9 cellular contexts compared by ENCODE assay signal in genomic region chr2:106572541-106573148, GRCh38.
DNase-seq lines count a peak whose midpoint lies in the region; ATAC-seq and TF ChIP-seq lines count a peak whose summit lies in the region.
"Had no signal": no experiment of that assay in that cellular context is flagged by ENCODE, and none has a peak within 500 bp of the region (broad histone marks: within the 10 kb centered on the region; RNA-seq: fewer than 3 reads in every experiment).

No MANE protein-coding gene starts in this region.

- TF ChIP-seq CTCF in AG10803 (conservative IDR thresholded peaks at IDR 0.05; ENCODE audit: low read length) (peak; percentile 41), GM10248 (IDR thresholded peaks at IDR 0.05; ENCODE audit: control extremely low read depth, extremely low read depth, low read depth, missing control alignments) (peak; percentile 35), kidney epithelial cell (IDR thresholded peaks at IDR 0.05; ENCODE audit: insufficient read depth, low read length, poor library complexity, severe bottlenecking) (peak; percentile 66), thyroid gland (IDR thresholded peaks at IDR 0.05) (peak in 2 of 6 experiments; percentile 36 to 43)

- H3K9me3 Mint-ChIP-seq in CD4-positive, alpha-beta memory T cell: no peaks in the 10 kb centered on the region
- H3K9me3 Mint-ChIP-seq: activated B cell treated with CpG ODN at 0.5 μM for 24 hours had no signal

- peaks cover 17 to 18% of the 10 kb centered on the region in 2 donors for H3K27me3 Mint-ChIP-seq in CD4-positive, alpha-beta memory T cell

- no peaks in the 10 kb centered on the region for H3K36me3 Mint-ChIP-seq in CD4-positive, alpha-beta memory T cell

- no peak overlapping the region for H3K4me3 Mint-ChIP-seq in CD4-positive, alpha-beta memory T cell
- H3K4me3 Mint-ChIP-seq: activated B cell treated with CpG ODN at 0.5 μM for 24 hours had no signal

- H3K4me3 ChIP-seq in AG10803 (ENCODE audit: low read length): no peak overlapping the region
- no peak overlapping the region for H3K4me3 ChIP-seq in kidney epithelial cell (ENCODE audit: low read depth, low read length)
- H3K4me3 ChIP-seq in thyroid gland (replicated peaks in 1 of 3): no peak overlapping the region
- no peak overlapping the region for H3K4me3 ChIP-seq in CD4-positive, alpha-beta memory T cell (ENCODE audit: low read length in 2 of 2)

- ATAC-seq in SK-N-SH treated with all-trans-retinoic acid at 6 μM for 48 hours (peak; percentile 28; the same call in 1 of the 3 replicates), HG03432 (IDR thresholded peaks at IDR 0.05; ENCODE audit: unreplicated experiment) (no peak)

- H3K27ac Mint-ChIP-seq in CD4-positive, alpha-beta memory T cell: no peak overlapping the region
- H3K27ac Mint-ChIP-seq: activated B cell treated with CpG ODN at 0.5 μM for 24 hours had no signal

- WGBS in thyroid gland, 2 donors: 71% methylated on average over 4 of the region's 4 CpGs

- intact Hi-C loops in thyroid gland (cut with DNase I): no loop called here
- intact Hi-C loops in CD4-positive, alpha-beta memory T cell (cut with micrococcal nuclease): no loop called here

- CTCF ChIA-PET in GM10248 (lab: Yijun Ruan, JAX): interaction anchor here (0.5 to 2.8 kb wide), 4 partner anchors 8 to 1443 kb away, joined by 3 to 19 read pairs (median 4); no protein-coding TSS in a partner anchor
- CTCF ChIA-PET in CD4-positive, alpha-beta memory T cell (lab: Charles Lee; ENCODE audit: partially characterized antibody): interaction anchor here (1.5 to 3.6 kb wide), 2 partner anchors 11 to 30 kb away, joined by 3 to 25 read pairs; no protein-coding TSS in a partner anchor

- no peaks in the 10 kb centered on the region for H3K4me1 Mint-ChIP-seq in CD4-positive, alpha-beta memory T cell
- H3K4me1 Mint-ChIP-seq: activated B cell treated with CpG ODN at 0.5 μM for 24 hours had no signal

- H3K9me3 ChIP-seq in thyroid gland: no peaks in the 10 kb centered on the region
- no peaks in the 10 kb centered on the region for H3K9me3 ChIP-seq in CD4-positive, alpha-beta memory T cell (ENCODE audit: control insufficient read depth in 1 of 2, low read length in 2 of 2)

- H3K27me3 ChIP-seq in kidney epithelial cell (ENCODE audit: control insufficient read depth, insufficient read depth, low read length) (no peaks in the 10 kb centered on the region), thyroid gland (no peaks in the 10 kb centered on the region)
- no peaks in the 10 kb centered on the region for H3K27me3 ChIP-seq in CD4-positive, alpha-beta memory T cell (ENCODE audit: insufficient read depth, low read length)

- POLR2A ChIA-PET in GM10248 (lab: Yijun Ruan, JAX): no interaction called here
- POLR2A ChIA-PET in CD4-positive, alpha-beta memory T cell (lab: Charles Lee; ENCODE audit: partially characterized antibody): no interaction called here

- H3K36me3 ChIP-seq in kidney epithelial cell (ENCODE audit: control insufficient read depth, insufficient read depth, low read length) (no peaks in the 10 kb centered on the region), thyroid gland (no peaks in the 10 kb centered on the region)
- H3K36me3 ChIP-seq in CD4-positive, alpha-beta memory T cell (ENCODE audit: insufficient read depth, low read length): no peaks in the 10 kb centered on the region

- H3K4me1 ChIP-seq in thyroid gland: peaks cover 0 to 16% of the 10 kb centered on the region in 2 donors
- no peaks in the 10 kb centered on the region for H3K4me1 ChIP-seq in CD4-positive, alpha-beta memory T cell (ENCODE audit: insufficient read depth, low read length)

- no peak for DNase-seq in AG10803 (ENCODE audit: low read depth)
- DNase-seq in GM10248 (ENCODE audit: extremely low spot score): no peak
- DNase-seq in kidney epithelial cell (ENCODE audit: low read depth): peak; percentile 10
- no peak for DNase-seq in thyroid gland
- DNase-seq in GDM1 (lab: John Stamatoyannopoulos, UW): no peak
- no peak for DNase-seq in CD4-positive, alpha-beta memory T cell
- DNase-seq: activated B cell treated with CpG ODN at 0.5 μM for 24 hours had no signal

- TF ChIP-seq POLR2A in thyroid gland (IDR thresholded peaks at IDR 0.05): no peak

- no peak overlapping the region for H3K27ac ChIP-seq in thyroid gland
- H3K27ac ChIP-seq in CD4-positive, alpha-beta memory T cell (ENCODE audit: low read depth, low read length): no peak overlapping the region

TF ChIP-seq in SK-N-SH treated with all-trans-retinoic acid at 6 μM for 48 hours, 23 proteins besides CTCF, POLR2A, EP300 and RAD21:
- no peak for TF ChIP-seq ZNF70 (CRISPR knock-in tag; IDR thresholded peaks at IDR 0.05)
- TF ChIP-seq ARNTL (CRISPR knock-in tag; IDR thresholded peaks at IDR 0.05; ENCODE audit: borderline replicate concordance, low read depth): no peak
